ENCODE assay signal across 20 cellular contexts in the genomic region with DNA sequence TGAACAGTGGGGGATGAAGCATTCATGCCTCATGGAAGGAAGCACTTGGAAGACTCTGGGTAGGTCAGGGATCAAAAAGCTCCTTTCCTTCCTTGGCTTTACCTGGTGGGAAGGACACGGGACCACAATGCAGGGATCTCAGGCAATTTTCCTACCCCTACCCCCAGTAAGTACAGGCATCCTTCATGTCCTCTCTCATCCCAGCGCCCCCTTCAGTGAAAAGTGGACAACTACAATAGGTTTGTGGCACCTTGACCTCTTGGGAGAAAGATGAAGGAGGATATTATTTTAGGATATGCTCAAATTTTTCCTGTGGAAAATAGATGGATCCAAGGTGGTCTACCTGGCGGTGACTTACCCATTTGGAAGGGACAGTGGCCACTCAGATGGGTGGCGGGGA. TPM values are rescaled to one million over a fixed set of nuclear protein-coding genes. Genes with fewer than 3 reads are reported as not detected.
DNase-seq lines count a peak whose midpoint lies in the region; ATAC-seq and TF ChIP-seq lines count a peak whose summit lies in the region.
"Had no signal": no experiment of that assay in that cellular context is flagged by ENCODE, and none has a peak within 500 bp of the region (broad histone marks: within the 10 kb centered on the region; RNA-seq: fewer than 3 reads in every experiment).

No MANE protein-coding gene starts in this region.

- H3K4me3 Mint-ChIP-seq in stimulated activated naive CD8-positive, alpha-beta T cell treated with anti-CD3 and anti-CD28 coated beads, Interleukin-15, Interleukin-2, amounts not matched to agents 100 ng/mL and 50 ng/mL, for 24 hours = no peak overlapping the region
- H3K4me3 Mint-ChIP-seq: activated CD4-positive, alpha-beta memory T cell treated with anti-CD3 and anti-CD28 coated beads, Interleukin-2, amount 10 ng/mL, durations not matched to agents 7 days and 5 days; naive B cell had no signal

- peaks cover 38% of the 10 kb centered on the region for H3K4me1 ChIP-seq in RWPE2 (ENCODE audit: insufficient read depth, poor library complexity, severe bottlenecking)
- H3K4me1 ChIP-seq: adrenal gland had no signal

- H3K9me3 Mint-ChIP-seq in stimulated activated naive CD8-positive, alpha-beta T cell treated with anti-CD3 and anti-CD28 coated beads, Interleukin-15, Interleukin-2, amounts not matched to agents 100 ng/mL and 50 ng/mL, for 24 hours = peaks cover 3% of the 10 kb centered on the region

- peaks cover 16% of the 10 kb centered on the region for H3K27me3 Mint-ChIP-seq in stimulated activated naive CD8-positive, alpha-beta T cell treated with anti-CD3 and anti-CD28 coated beads, Interleukin-15, Interleukin-2, amounts not matched to agents 100 ng/mL and 50 ng/mL, for 24 hours

- H3K36me3 ChIP-seq in RWPE2 (ENCODE audit: low read depth) = no peaks in the 10 kb centered on the region
- H3K36me3 ChIP-seq: adrenal gland, ovary had no signal

- no peaks in the 10 kb centered on the region for H3K27me3 ChIP-seq in RWPE2 (ENCODE audit: insufficient read depth, poor library complexity, severe bottlenecking)
- H3K27me3 ChIP-seq: adrenal gland, ovary had no signal

- H3K4me3 ChIP-seq in RWPE2 (ENCODE audit: severe bottlenecking) = no peak overlapping the region
- H3K4me3 ChIP-seq in epithelial cell of proximal tubule (ENCODE audit: low read depth, low read length) = no peak overlapping the region
- H3K4me3 ChIP-seq: adrenal gland, ovary had no signal

- TF ChIP-seq CTCF in RWPE2 (IDR thresholded peaks at IDR 0.05; ENCODE audit: poor library complexity, severe bottlenecking) = no peak
- TF ChIP-seq CTCF in epithelial cell of proximal tubule (conservative IDR thresholded peaks at IDR 0.05; ENCODE audit: low read depth, low read length) = peak; percentile 9

- ATAC-seq in stimulated activated naive CD8-positive, alpha-beta T cell treated with anti-CD3 and anti-CD28 coated beads, Interleukin-15, Interleukin-2, amounts not matched to agents 100 U/mL and 50 U/mL, for 24 hours = no peak
- no peak for ATAC-seq in RWPE2 (ENCODE audit: low read depth)
- no peak for ATAC-seq in GM21576 (IDR thresholded peaks at IDR 0.05; ENCODE audit: unreplicated experiment)
- no peak for ATAC-seq in GM19035 (IDR thresholded peaks at IDR 0.05; ENCODE audit: unreplicated experiment)
- ATAC-seq: activated CD4-positive, CD25-positive, alpha-beta regulatory T cell treated with anti-CD3 and anti-CD28 coated beads, Interleukin-2, amount 50 U/mL, for 24 hours; left colon; right cardiac atrium had no signal

- H3K4me1 Mint-ChIP-seq in stimulated activated naive CD8-positive, alpha-beta T cell treated with anti-CD3 and anti-CD28 coated beads, Interleukin-15, Interleukin-2, amounts not matched to agents 100 ng/mL and 50 ng/mL, for 24 hours (ENCODE audit: low read depth) = peaks cover 17% of the 10 kb centered on the region

- no peak for DNase-seq in stimulated activated naive CD8-positive, alpha-beta T cell treated with anti-CD3 and anti-CD28 coated beads, Interleukin-15, Interleukin-2, amounts not matched to agents 100 U/mL and 50 U/mL, for 24 hours
- no peak for DNase-seq in RWPE2 (ENCODE audit: low spot score)
- DNase-seq in epithelial cell of proximal tubule (ENCODE audit: low read depth) = no peak
- no peak for DNase-seq in NCI-H524 treated with DMSO at 0.1 percent for 48 hours (lab: John Stamatoyannopoulos, UW)
- DNase-seq in NCI-H1417 (lab: John Stamatoyannopoulos, UW) = no peak
- DNase-seq: activated CD4-positive, alpha-beta memory T cell treated with anti-CD3 and anti-CD28 coated beads, Interleukin-2, amount 10 ng/mL, durations not matched to agents 7 days and 5 days; activated gamma-delta T cell; adrenal gland; left colon; naive B cell; NCI-H1092 treated with DMSO at 0.1 percent for 48 hours; NCI-H510A; ovary; right cardiac atrium; T1000 had no signal

- H3K27ac ChIP-seq in RWPE2 (ENCODE audit: poor library complexity, severe bottlenecking) = peak overlapping the region; percentile 76
- H3K27ac ChIP-seq: adrenal gland, C4-2B, ovary had no signal

- H3K27ac Mint-ChIP-seq in stimulated activated naive CD8-positive, alpha-beta T cell treated with anti-CD3 and anti-CD28 coated beads, Interleukin-15, Interleukin-2, amounts not matched to agents 100 ng/mL and 50 ng/mL, for 24 hours = peak overlapping the region; percentile 59
- H3K27ac Mint-ChIP-seq: naive B cell had no signal

- no peaks in the 10 kb centered on the region for H3K36me3 Mint-ChIP-seq in stimulated activated naive CD8-positive, alpha-beta T cell treated with anti-CD3 and anti-CD28 coated beads, Interleukin-15, Interleukin-2, amounts not matched to agents 100 ng/mL and 50 ng/mL, for 24 hours (ENCODE audit: low read depth)
- H3K36me3 Mint-ChIP-seq: naive B cell had no signal

- no peaks in the 10 kb centered on the region for H3K9me3 ChIP-seq in RWPE2 (ENCODE audit: severe bottlenecking)
- H3K9me3 ChIP-seq: adrenal gland, ovary had no signal

RNA-seq across cellular contexts. Expression of a gene that starts 16.5 kb away (rescaled TPM):
- 9.6 and 14.2 TPM in 2 replicates for total RNA-seq in epithelial cell of proximal tubule
